In the genomic region with DNA sequence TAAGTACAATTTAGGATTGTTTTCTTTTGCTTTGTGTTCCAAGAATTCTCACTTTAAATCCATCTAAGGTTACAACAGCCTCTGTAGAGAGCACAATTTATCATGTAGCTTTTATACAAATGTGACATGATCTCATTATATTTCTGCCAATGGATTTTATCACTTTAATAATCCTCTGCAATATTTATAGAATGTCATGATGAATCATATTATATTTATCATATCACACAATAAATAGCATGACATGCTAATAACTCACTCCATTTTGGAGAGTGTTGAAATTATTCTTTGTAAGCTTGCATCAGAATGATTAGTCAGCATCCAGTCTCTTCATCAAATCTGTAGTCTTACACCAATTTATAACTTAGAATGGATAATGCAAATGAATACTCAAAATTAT, we compare ENCODE assay signal across 20 cellular contexts.
A peak's percentile ranks its signal among the peaks of the same experiment; 100 is the strongest.
DNase-seq lines count a peak whose midpoint lies in the region; ATAC-seq and TF ChIP-seq lines count a peak whose summit lies in the region.
"Had no signal": no experiment of that assay in that cellular context is flagged by ENCODE, and none has a peak within 500 bp of the region (broad histone marks: within the 10 kb centered on the region; RNA-seq: fewer than 3 reads in every experiment).

No MANE protein-coding gene starts in this region.

- no peaks in the 10 kb centered on the region for H3K9me3 ChIP-seq in gastrocnemius medialis
- no peaks in the 10 kb centered on the region for H3K9me3 ChIP-seq in CD4-positive, alpha-beta memory T cell (ENCODE audit: control insufficient read depth in 1 of 2, low read length in 2 of 2)
- H3K9me3 ChIP-seq: BE2C, upper lobe of right lung had no signal

- TF ChIP-seq CTCF in foreskin keratinocyte (conservative IDR thresholded peaks at IDR 0.05) = no peak
- TF ChIP-seq CTCF in gastrocnemius medialis (IDR thresholded peaks at IDR 0.05 in 4 of 5, conservative IDR thresholded peaks at IDR 0.05 in 1 of 5) = no peak

- POLR2A ChIA-PET in CD4-positive, alpha-beta memory T cell (lab: Charles Lee; ENCODE audit: partially characterized antibody) = no interaction called here

- H3K27ac ChIP-seq in foreskin keratinocyte (no peak overlapping the region), gastrocnemius medialis (no peak overlapping the region)
- H3K27ac ChIP-seq in CD4-positive, alpha-beta memory T cell (ENCODE audit: low read depth, low read length) = no peak overlapping the region
- H3K27ac ChIP-seq: 22Rv1, upper lobe of right lung had no signal

- peak in 2 of 3 experiments; percentile 5 to 87 for DNase-seq in NCI-H1417 (lab: John Stamatoyannopoulos, UW)
- DNase-seq in NCI-H1417 treated with DMSO at 0.1 percent for 48 hours (lab: John Stamatoyannopoulos, UW) = no peak
- DNase-seq in NCI-H128 (lab: John Stamatoyannopoulos, UW; ENCODE audit: unreplicated experiment) = peak; percentile 21
- DNase-seq in amniotic epithelial cell (ENCODE audit: low read depth) = peak; percentile 47
- peak; percentile 54 to 67 for DNase-seq in foreskin keratinocyte
- DNase-seq in gastrocnemius medialis = no peak
- DNase-seq in CD4-positive, alpha-beta memory T cell = no peak
- DNase-seq: activated CD4-positive, alpha-beta T cell treated with anti-CD3 and anti-CD28 coated beads for 4 hours; BE2C; glutamatergic neuron; left colon; mesendoderm; naive thymus-derived CD4-positive, alpha-beta T cell; NCI-H187 treated with DMSO at 0.1 percent for 48 hours; upper lobe of right lung had no signal

- H3K9me3 Mint-ChIP-seq in CD4-positive, alpha-beta memory T cell = peaks cover under 1 to 20% (median 9%) of the 10 kb centered on the region in 8 donors

- peak; percentile 79 for ATAC-seq in foreskin keratinocyte
- ATAC-seq in gastrocnemius medialis = no peak
- ATAC-seq in HG02938 (IDR thresholded peaks at IDR 0.05; ENCODE audit: unreplicated experiment) = no peak
- ATAC-seq: HCT116; left colon; naive thymus-derived CD4-positive, alpha-beta T cell; upper lobe of right lung had no signal

- no peak overlapping the region for H3K4me3 Mint-ChIP-seq in CD4-positive, alpha-beta memory T cell
- H3K4me3 Mint-ChIP-seq: activated naive CD8-positive, alpha-beta T cell; dendritic cell treated with granulocyte-macrophage colony-stimulating factor and Interleukin-4, amounts not matched to agents 40 ng/mL and 50 ng/mL, for 4 days; naive thymus-derived CD4-positive, alpha-beta T cell had no signal

- no peak for TF ChIP-seq POLR2A in gastrocnemius medialis (IDR thresholded peaks at IDR 0.05)

- H3K27me3 ChIP-seq in foreskin keratinocyte (no peaks in the 10 kb centered on the region), gastrocnemius medialis (no peaks in the 10 kb centered on the region)
- no peaks in the 10 kb centered on the region for H3K27me3 ChIP-seq in CD4-positive, alpha-beta memory T cell (ENCODE audit: insufficient read depth, low read length)
- H3K27me3 ChIP-seq: BE2C, upper lobe of right lung had no signal

- in situ Hi-C loops in gastrocnemius medialis (cut with MboI; ENCODE audit: low sequenced_read_pairs in 4 of 4) = no loop called here

- no peaks in the 10 kb centered on the region for H3K27me3 Mint-ChIP-seq in CD4-positive, alpha-beta memory T cell
- H3K27me3 Mint-ChIP-seq: activated naive CD8-positive, alpha-beta T cell; dendritic cell treated with granulocyte-macrophage colony-stimulating factor and Interleukin-4, amounts not matched to agents 40 ng/mL and 50 ng/mL, for 4 days; naive thymus-derived CD4-positive, alpha-beta T cell had no signal

- no peaks in the 10 kb centered on the region for H3K36me3 Mint-ChIP-seq in CD4-positive, alpha-beta memory T cell
- H3K36me3 Mint-ChIP-seq: naive thymus-derived CD4-positive, alpha-beta T cell had no signal

- no peak overlapping the region for H3K27ac Mint-ChIP-seq in CD4-positive, alpha-beta memory T cell
- H3K27ac Mint-ChIP-seq: activated naive CD8-positive, alpha-beta T cell; dendritic cell treated with granulocyte-macrophage colony-stimulating factor and Interleukin-4, amounts not matched to agents 40 ng/mL and 50 ng/mL, for 4 days; naive thymus-derived CD4-positive, alpha-beta T cell had no signal

- H3K4me3 ChIP-seq in gastrocnemius medialis = no peak overlapping the region
- no peak overlapping the region for H3K4me3 ChIP-seq in CD4-positive, alpha-beta memory T cell (ENCODE audit: low read length in 2 of 2)
- H3K4me3 ChIP-seq: upper lobe of right lung had no signal

- H3K4me1 Mint-ChIP-seq in CD4-positive, alpha-beta memory T cell = no peaks in the 10 kb centered on the region
- H3K4me1 Mint-ChIP-seq: naive thymus-derived CD4-positive, alpha-beta T cell had no signal

- CTCF ChIA-PET in CD4-positive, alpha-beta memory T cell (lab: Charles Lee; ENCODE audit: partially characterized antibody) = no interaction called here

- H3K4me1 ChIP-seq in foreskin keratinocyte (peaks cover 10% of the 10 kb centered on the region), gastrocnemius medialis (no peaks in the 10 kb centered on the region)
- no peaks in the 10 kb centered on the region for H3K4me1 ChIP-seq in CD4-positive, alpha-beta memory T cell (ENCODE audit: insufficient read depth, low read length)
- H3K4me1 ChIP-seq: BE2C, upper lobe of right lung had no signal

- H3K36me3 ChIP-seq in gastrocnemius medialis = no peaks in the 10 kb centered on the region
- no peaks in the 10 kb centered on the region for H3K36me3 ChIP-seq in CD4-positive, alpha-beta memory T cell (ENCODE audit: insufficient read depth, low read length)
- H3K36me3 ChIP-seq: BE2C, upper lobe of right lung had no signal

- intact Hi-C loops in gastrocnemius medialis (cut with DNase I; ENCODE audit: low total_unique reads) = no loop called here
- intact Hi-C loops in CD4-positive, alpha-beta memory T cell (cut with micrococcal nuclease) = no loop called here

Comparison
In these comparisons a context has a peak if more than half of its experiments do, and no peak if none do; other contexts are left out.
1. DNase-seq: peak in NCI-H1417 (2 of 3), NCI-H128 (single experiment), amniotic epithelial cell (single experiment) and foreskin keratinocyte (2 of 2); none in NCI-H1417 treated with DMSO at 0.1 percent for 48 hours (single experiment), gastrocnemius medialis (0 of 2) and CD4-positive, alpha-beta memory T cell (0 of 5).